In the genomic region with DNA sequence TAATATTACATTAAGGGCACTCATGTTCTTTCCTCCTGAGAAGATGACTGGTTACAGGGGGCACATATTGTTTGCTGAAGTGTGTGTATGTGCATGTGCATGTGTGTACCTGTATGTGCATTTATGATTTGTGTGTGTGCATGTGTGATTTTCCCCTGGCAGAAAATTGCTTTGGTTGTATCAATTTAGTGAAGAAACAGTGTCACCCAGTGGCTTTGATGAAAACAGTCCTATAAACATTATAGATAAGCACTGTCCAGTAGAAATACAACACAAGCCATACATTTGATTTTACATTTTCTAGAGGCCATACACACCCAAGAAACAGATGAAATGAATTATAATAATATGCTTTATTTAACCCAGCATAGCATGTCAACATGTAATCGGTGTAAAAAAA, we compare ENCODE assay signal across 9 cellular contexts. TPM values are rescaled to one million over a fixed set of nuclear protein-coding genes. Genes with fewer than 3 reads are reported as not detected.
DNase-seq lines count a peak whose midpoint lies in the region; ATAC-seq and TF ChIP-seq lines count a peak whose summit lies in the region.
"Had no signal": no experiment of that assay in that cellular context is flagged by ENCODE, and none has a peak within 500 bp of the region (broad histone marks: within the 10 kb centered on the region; RNA-seq: fewer than 3 reads in every experiment).

No MANE protein-coding gene starts in this region.

- no peaks in the 10 kb centered on the region for H4K20me1 ChIP-seq in PC-3 (ENCODE audit: low read length)

- H3K9me3 Mint-ChIP-seq in activated T-cell treated with anti-CD3 and anti-CD28 coated beads, Interleukin-2, amount 50 U/mL, for 72 hours, result no peaks in the 10 kb centered on the region

- no peaks in the 10 kb centered on the region for H3K79me2 ChIP-seq in PC-3 (ENCODE audit: low read length)

- no peak for TF ChIP-seq POLR2A in gastrocnemius medialis (IDR thresholded peaks at IDR 0.05)

- ATAC-seq in PC-3, result no peak
- no peak for ATAC-seq in gastrocnemius medialis
- no peak for ATAC-seq in HG03342 (IDR thresholded peaks at IDR 0.05; ENCODE audit: unreplicated experiment)
- no peak for ATAC-seq in activated T-cell treated with anti-CD3 and anti-CD28 coated beads, Interleukin-2, amount 50 U/mL, for 72 hours (replicated peaks in 1 of 2)
- no peak for ATAC-seq in GM19395 (IDR thresholded peaks at IDR 0.05; ENCODE audit: unreplicated experiment)

- H3K9me3 ChIP-seq in PC-3 (ENCODE audit: low read length) (no peaks in the 10 kb centered on the region), gastrocnemius medialis (no peaks in the 10 kb centered on the region)

- intact Hi-C loops in PC-3 (cut with micrococcal nuclease) (loop anchor here (2.0 to 5.0 kb wide), 3 partner anchors 225 to 804 kb away; no protein-coding TSS in a partner anchor), gastrocnemius medialis (cut with DNase I; ENCODE audit: low total_unique reads) (loop anchor here (2.0 to 10.0 kb wide), 2 partner anchors 252 to 462 kb away; no protein-coding TSS in a partner anchor)

- no peak overlapping the region for H3K4me3 Mint-ChIP-seq in activated T-cell treated with anti-CD3 and anti-CD28 coated beads, Interleukin-2, amount 50 U/mL, for 72 hours

- in situ Hi-C loops in gastrocnemius medialis (cut with MboI; ENCODE audit: low sequenced_read_pairs in 4 of 4), result loop anchor here in 1 of 4 donors (25.0 kb wide), 1 partner anchor 465 kb away; no protein-coding TSS in a partner anchor

- no peaks in the 10 kb centered on the region for H3K4me1 ChIP-seq in PC-3 (ENCODE audit: insufficient read depth, low read length)
- no peaks in the 10 kb centered on the region for H3K4me1 ChIP-seq in gastrocnemius medialis

- H3K9me2 ChIP-seq in PC-3 (replicated peaks; ENCODE audit: low read length), result no peaks in the 10 kb centered on the region

- H3K9ac ChIP-seq in PC-3 (ENCODE audit: low read length), result no peak overlapping the region

- no peak overlapping the region for H2AFZ ChIP-seq in PC-3 (ENCODE audit: low read length)

- CTCF ChIA-PET in PC-3 (lab: Charles Lee), result no interaction called here

- POLR2A ChIA-PET in PC-3 (lab: Charles Lee; ENCODE audit: unreplicated experiment), result no interaction called here

- no peaks in the 10 kb centered on the region for H3K36me3 Mint-ChIP-seq in activated T-cell treated with anti-CD3 and anti-CD28 coated beads, Interleukin-2, amount 50 U/mL, for 72 hours (ENCODE audit: insufficient read depth in 2 of 2)

- H3K27me3 Mint-ChIP-seq in activated T-cell treated with anti-CD3 and anti-CD28 coated beads, Interleukin-2, amount 50 U/mL, for 72 hours (ENCODE audit: low read depth), result peaks cover 13% of the 10 kb centered on the region

- no peaks in the 10 kb centered on the region for H3K4me1 Mint-ChIP-seq in activated T-cell treated with anti-CD3 and anti-CD28 coated beads, Interleukin-2, amount 50 U/mL, for 72 hours (ENCODE audit: low read depth)

- H3K27me3 ChIP-seq in PC-3 (ENCODE audit: low read length) (peaks cover 20% of the 10 kb centered on the region), gastrocnemius medialis (no peaks in the 10 kb centered on the region)

- H3K36me3 ChIP-seq in PC-3 (ENCODE audit: low read depth, low read length) (no peaks in the 10 kb centered on the region), gastrocnemius medialis (no peaks in the 10 kb centered on the region)

- no peaks in the 10 kb centered on the region for H3F3A ChIP-seq in PC-3 (ENCODE audit: low read length, unreplicated experiment)

- H3K27ac ChIP-seq in PC-3 (ENCODE audit: low read length) (no peak overlapping the region), gastrocnemius medialis (no peak overlapping the region)

- peak; percentile 19 for DNase-seq in DMS 273 (lab: John Stamatoyannopoulos, UW; ENCODE audit: unreplicated experiment)
- DNase-seq in DMS 273 treated with DMSO at 0.1 percent for 48 hours (lab: John Stamatoyannopoulos, UW), result no peak
- peak; percentile 46 for DNase-seq in PC-3
- peak; percentile 62 for DNase-seq in fibroblast of pulmonary artery (ENCODE audit: low read depth)
- DNase-seq in gastrocnemius medialis, result no peak
- no peak for DNase-seq in activated T-cell treated with anti-CD3 and anti-CD28 coated beads, Interleukin-2, amount 50 U/mL, for 72 hours
- DNase-seq: caudate nucleus had no signal

- TF ChIP-seq CTCF in PC-3 (conservative IDR thresholded peaks at IDR 0.05; ENCODE audit: low read depth, low read length), result peak; percentile 56
- TF ChIP-seq CTCF in fibroblast of pulmonary artery (IDR thresholded peaks at IDR 0.05; ENCODE audit: low read length, missing control alignments), result peak; percentile 35
- peak; percentile 15 to 44 (median 31) for TF ChIP-seq CTCF in gastrocnemius medialis (IDR thresholded peaks at IDR 0.05 in 4 of 5, conservative IDR thresholded peaks at IDR 0.05 in 1 of 5)

- H3K4me2 ChIP-seq in PC-3 (ENCODE audit: low read length), result no peak overlapping the region

- no peak overlapping the region for H3K27ac Mint-ChIP-seq in activated T-cell treated with anti-CD3 and anti-CD28 coated beads, Interleukin-2, amount 50 U/mL, for 72 hours

- no peak overlapping the region for H3K4me3 ChIP-seq in PC-3 (ENCODE audit: low read length)
- H3K4me3 ChIP-seq in fibroblast of pulmonary artery (replicated peaks; ENCODE audit: low read depth, low read length), result no peak overlapping the region
- H3K4me3 ChIP-seq in gastrocnemius medialis, result no peak overlapping the region

- BruUV-seq in PC-3 (replicated peaks; lab: Mats Ljungman, UMichigan), result no TSS peak

RNA-seq across cellular contexts. Expression of gene PDE3A, which starts 8.6 kb away (rescaled TPM):
- 0.58 and 2.0 TPM in 2 replicates for total RNA-seq in PC-3 (2014; rRNA removed)
- total RNA-seq in gastrocnemius medialis, result 1 to 10 TPM; 4.4 to 5.3 (median 4.9) TPM
- total RNA-seq in activated T-cell treated with anti-CD3 and anti-CD28 coated beads, Interleukin-2, amount 50 U/mL, for 72 hours, result not detected

Comparison
In these comparisons a context has a peak if more than half of its experiments do, and no peak if none do; other contexts are left out.
1. DNase-seq: peak in DMS 273 (single experiment), PC-3 (single experiment) and fibroblast of pulmonary artery (single experiment); none in DMS 273 treated with DMSO at 0.1 percent for 48 hours (single experiment), gastrocnemius medialis (0 of 2) and activated T-cell treated with anti-CD3 and anti-CD28 coated beads, Interleukin-2, amount 50 U/mL, for 72 hours (0 of 2).
2. Peak in every context shown above with its lines, with median percentiles within 50 percentile points of each other: CTCF ChIP-seq.